ENCODE assay signal across 11 cellular contexts in genomic region chr9:111961011-111961410, GRCh38.
DNase-seq lines count a peak whose midpoint lies in the region; ATAC-seq lines count a peak whose summit lies in the region.
"Had no signal": no experiment of that assay in that cellular context is flagged by ENCODE, and none has a peak within 500 bp of the region (broad histone marks: within the 10 kb centered on the region; RNA-seq: fewer than 3 reads in every experiment).

No MANE protein-coding gene starts in this region.

- WGBS in esophagus, 2 donors = 56 to 58% methylated on average over 2 of the region's 2 CpGs

- H3K9me3 ChIP-seq in esophagus (ENCODE audit: control insufficient read depth in 2 of 2, insufficient read depth in 1 of 2, low read depth in 1 of 2, low read length in 1 of 2) (no peaks in the 10 kb centered on the region), skeletal muscle satellite cell (replicated peaks; ENCODE audit: low read length) (no peaks in the 10 kb centered on the region)
- H3K9me3 ChIP-seq: heart left ventricle had no signal

- DNase-seq in HS-27A (ENCODE audit: low read depth) (peak; percentile 81), NCI-H774 (lab: John Stamatoyannopoulos, UW) (peak; percentile 56)
- DNase-seq: activated CD4-positive, alpha-beta memory T cell treated with anti-CD3 and anti-CD28 coated beads for 36 hours; activated naive CD4-positive, alpha-beta T cell treated with anti-CD3 and anti-CD28 coated beads for 36 hours; cortex of kidney; heart left ventricle had no signal

- H3K4me2 ChIP-seq in skeletal muscle satellite cell (ENCODE audit: low read length) = peak overlapping the region; percentile 0

- peak overlapping the region; percentile 86 for H3K9ac ChIP-seq in skeletal muscle satellite cell (ENCODE audit: low read depth, low read length)

- peak overlapping the region; percentile 67 to 88 for H3K27ac ChIP-seq in esophagus (ENCODE audit: low read depth in 2 of 2, low read length in 1 of 2)
- H3K27ac ChIP-seq: heart left ventricle had no signal

- no peaks in the 10 kb centered on the region for H3K27me3 ChIP-seq in esophagus (ENCODE audit: control insufficient read depth in 1 of 2, insufficient read depth in 2 of 2, low read length in 2 of 2)
- H3K27me3 ChIP-seq in skeletal muscle satellite cell (ENCODE audit: control insufficient read depth, insufficient read depth, low read length) = no peaks in the 10 kb centered on the region
- H3K27me3 ChIP-seq: heart left ventricle had no signal

- H3K36me3 ChIP-seq in esophagus (ENCODE audit: control insufficient read depth in 2 of 2, insufficient read depth in 2 of 2, low read length in 1 of 2) (no peaks in the 10 kb centered on the region), skeletal muscle satellite cell (ENCODE audit: insufficient read depth, low read length) (no peaks in the 10 kb centered on the region)
- H3K36me3 ChIP-seq: heart left ventricle had no signal

- no peak for ATAC-seq in activated CD4-positive, CD25-positive, alpha-beta regulatory T cell treated with anti-CD3 and anti-CD28 coated beads, Interleukin-2, amount 50 U/mL, for 24 hours
- ATAC-seq in HG02970 (IDR thresholded peaks at IDR 0.05; ENCODE audit: low FRiP score, unreplicated experiment) = no peak
- no peak for ATAC-seq in GM18520 (IDR thresholded peaks at IDR 0.05; ENCODE audit: unreplicated experiment)
- ATAC-seq: heart left ventricle had no signal

- H3K4me1 ChIP-seq in esophagus (ENCODE audit: control insufficient read depth in 2 of 2, insufficient read depth in 2 of 2, low read length in 1 of 2) (peaks cover 0 to 4% of the 10 kb centered on the region in 2 donors), skeletal muscle satellite cell (ENCODE audit: control insufficient read depth, insufficient read depth, low read length) (peaks cover 59% of the 10 kb centered on the region)

- H3K4me3 ChIP-seq in esophagus (ENCODE audit: low read depth in 1 of 2, low read length in 2 of 2) (no peak overlapping the region), skeletal muscle satellite cell (ENCODE audit: low read length) (no peak overlapping the region)
- H3K4me3 ChIP-seq: heart left ventricle had no signal
